Comparison of ENCODE assay signal across 22 cellular contexts in genomic region chr7:27132214-27132613, GRCh38. TPM values are rescaled to one million over a fixed set of nuclear protein-coding genes. Genes with fewer than 3 reads are reported as not detected.
DNase-seq lines count a peak whose midpoint lies in the region; ATAC-seq, FAIRE-seq and TF ChIP-seq lines count a peak whose summit lies in the region.
"Had no signal": no experiment of that assay in that cellular context is flagged by ENCODE, and none has a peak within 500 bp of the region (broad histone marks: within the 10 kb centered on the region; RNA-seq: fewer than 3 reads in every experiment).

No MANE protein-coding gene starts in this region.

- H3K4me2 ChIP-seq in endothelial cell of umbilical vein (ENCODE audit: insufficient read depth, low read length) (no peak overlapping the region), osteoblast (ENCODE audit: insufficient read depth, low read length) (no peak overlapping the region)
- H3K4me2 ChIP-seq: GM23338 had no signal

- peaks cover 70% of the 10 kb centered on the region for H3K4me1 ChIP-seq in endothelial cell of umbilical vein (ENCODE audit: control insufficient read depth, extremely low read depth, insufficient read depth, low read length)
- peaks cover 46% of the 10 kb centered on the region for H3K4me1 ChIP-seq in osteoblast (ENCODE audit: insufficient read depth, low read length)

- H4K20me1 ChIP-seq in endothelial cell of umbilical vein (replicated peaks; ENCODE audit: control insufficient read depth, extremely low read depth, insufficient read depth, low read length) (no peaks in the 10 kb centered on the region), osteoblast (ENCODE audit: insufficient read depth, low read length) (peaks cover 10% of the 10 kb centered on the region)

- ATAC-seq in natural killer cell (no peak), GM21367 (IDR thresholded peaks at IDR 0.05; ENCODE audit: unreplicated experiment) (no peak)
- ATAC-seq in natural killer cell treated with Interleukin-12 subunit alpha and Interleukin-12 subunit beta and Interleukin-15 and Interleukin-18, amount 100 ng/mL, for 72 hours, result no peak
- ATAC-seq: GM12878, GM23338, PC-3 had no signal

- H2AFZ ChIP-seq in endothelial cell of umbilical vein (ENCODE audit: low read depth, low read length), result no peak overlapping the region
- H2AFZ ChIP-seq in osteoblast (ENCODE audit: low read length), result no peak overlapping the region
- H2AFZ ChIP-seq: GM23338 had no signal

- peak overlapping the region; percentile 47 for H3K4me3 Mint-ChIP-seq in natural killer cell
- H3K4me3 Mint-ChIP-seq in natural killer cell treated with Interleukin-12 subunit alpha and Interleukin-12 subunit beta and Interleukin-15 and Interleukin-18, amount 100 ng/mL, for 72 hours, result no peak overlapping the region

- no peak for TF ChIP-seq POLR2A in endothelial cell of umbilical vein (IDR thresholded peaks at IDR 0.05; ENCODE audit: low read depth, low read length)

- POLR2A ChIA-PET in endothelial cell of umbilical vein (lab: Charles Lee), result interaction anchor here (0.7 to 1.3 kb wide), 2 partner anchors 268 to 443 kb away, joined by 3 to 4 read pairs; partner anchors contain the start of gene SKAP2

- H3K27me3 Mint-ChIP-seq in natural killer cell (ENCODE audit: low read depth in 2 of 2), result peaks cover 32 to 37% of the 10 kb centered on the region in 2 donors
- peaks cover 29 to 64% of the 10 kb centered on the region in 2 donors for H3K27me3 Mint-ChIP-seq in natural killer cell treated with Interleukin-12 subunit alpha and Interleukin-12 subunit beta and Interleukin-15 and Interleukin-18, amount 100 ng/mL, for 72 hours

- BruUV-seq in endothelial cell of umbilical vein (replicated peaks; lab: Mats Ljungman, UMichigan), result no TSS peak

- dilution Hi-C loops in endothelial cell of umbilical vein (cut with MboI; ENCODE audit: extremely low pct_ligation_motif_present, low sequenced_read_pairs), result no loop called here

- H3K9me3 ChIP-seq in endothelial cell of umbilical vein (replicated peaks; ENCODE audit: control insufficient read depth, insufficient read depth, low read length) (no peaks in the 10 kb centered on the region), osteoblast (ENCODE audit: low read depth, low read length) (no peaks in the 10 kb centered on the region)

- FAIRE-seq in endothelial cell of umbilical vein (lab: Jason Lieb, UNC), result no peak
- FAIRE-seq: A204.1, GM12878 had no signal

- H3K9me3 Mint-ChIP-seq in natural killer cell, result no peaks in the 10 kb centered on the region
- H3K9me3 Mint-ChIP-seq in natural killer cell treated with Interleukin-12 subunit alpha and Interleukin-12 subunit beta and Interleukin-15 and Interleukin-18, amount 100 ng/mL, for 72 hours, result no peaks in the 10 kb centered on the region
- H3K9me3 Mint-ChIP-seq: GM23338, HFFc6 had no signal

- H3K4me1 Mint-ChIP-seq in natural killer cell, result no peaks in the 10 kb centered on the region
- peaks cover 24 to 28% of the 10 kb centered on the region in 2 donors for H3K4me1 Mint-ChIP-seq in natural killer cell treated with Interleukin-12 subunit alpha and Interleukin-12 subunit beta and Interleukin-15 and Interleukin-18, amount 100 ng/mL, for 72 hours (ENCODE audit: low read depth in 2 of 2)
- H3K4me1 Mint-ChIP-seq: GM23338 had no signal

- H3K9ac ChIP-seq in endothelial cell of umbilical vein (replicated peaks; ENCODE audit: extremely low read depth, insufficient read depth, low read length), result no peak overlapping the region

- no peaks in the 10 kb centered on the region for H3K9me1 ChIP-seq in endothelial cell of umbilical vein (replicated peaks; ENCODE audit: control insufficient read depth, extremely low read depth, insufficient read depth, low read length)

- CTCF ChIA-PET in endothelial cell of umbilical vein (lab: Charles Lee), result interaction anchor here (1.6 to 2.7 kb wide), 11 partner anchors 9 to 450 kb away, joined by 3 to 16 read pairs (median 8); no protein-coding TSS in a partner anchor

- DNase-seq in natural killer cell (no peak), endothelial cell of umbilical vein (ENCODE audit: low read depth, low spot score) (peak; percentile 5), osteoblast (ENCODE audit: insufficient read length, low spot score, missing footprints) (peak; percentile 74), NCI-H524 treated with DMSO at 0.1 percent for 48 hours (lab: John Stamatoyannopoulos, UW) (no peak), HuH-7.5 (ENCODE audit: low spot score) (no peak)
- DNase-seq in natural killer cell treated with Interleukin-12 subunit alpha and Interleukin-12 subunit beta and Interleukin-15 and Interleukin-18, amount 100 ng/mL, for 72 hours (ENCODE audit: low spot score), result no peak
- no peak for DNase-seq in activated CD4-positive, alpha-beta T cell treated with anti-CD3 and anti-CD28 coated beads, Interleukin-2, amount 50 U/mL, for 1 hour
- DNase-seq: C1 segment of cervical spinal cord, DMS53, HFFc6, KBM-7, NCI-H1048, NCI-H1694, NCI-H2107, NCI-H226, NCI-H69, PC-3 had no signal

- no peak overlapping the region for H3K27ac ChIP-seq in endothelial cell of umbilical vein (ENCODE audit: insufficient read depth, low read depth, low read length)
- no peak overlapping the region for H3K27ac ChIP-seq in osteoblast (ENCODE audit: low read depth, low read length)
- H3K27ac ChIP-seq: HL-60 had no signal

- no peak overlapping the region for H3K27ac Mint-ChIP-seq in natural killer cell
- H3K27ac Mint-ChIP-seq in natural killer cell treated with Interleukin-12 subunit alpha and Interleukin-12 subunit beta and Interleukin-15 and Interleukin-18, amount 100 ng/mL, for 72 hours, result no peak overlapping the region
- H3K27ac Mint-ChIP-seq: GM23338, HFFc6 had no signal

- H3K79me2 ChIP-seq in endothelial cell of umbilical vein (ENCODE audit: control insufficient read depth, insufficient read depth, low read length) (peaks cover 74% of the 10 kb centered on the region), osteoblast (ENCODE audit: insufficient read depth, low read length) (peaks cover 49% of the 10 kb centered on the region)

- no peaks in the 10 kb centered on the region for H3K36me3 Mint-ChIP-seq in natural killer cell
- H3K36me3 Mint-ChIP-seq in natural killer cell treated with Interleukin-12 subunit alpha and Interleukin-12 subunit beta and Interleukin-15 and Interleukin-18, amount 100 ng/mL, for 72 hours, result no peaks in the 10 kb centered on the region

- intact Hi-C loops in natural killer cell (cut with micrococcal nuclease), result no loop called here
- intact Hi-C loops in endothelial cell of umbilical vein (cut with micrococcal nuclease), result no loop called here

- no peaks in the 10 kb centered on the region for H3K27me3 ChIP-seq in endothelial cell of umbilical vein (ENCODE audit: control insufficient read depth in 2 of 2, insufficient read depth in 2 of 2, low read length in 2 of 2)
- H3K27me3 ChIP-seq in osteoblast (ENCODE audit: insufficient read depth, low read length), result no peaks in the 10 kb centered on the region

- TF ChIP-seq CTCF in natural killer cell (IDR thresholded peaks at IDR 0.05) (no peak), endothelial cell of umbilical vein (IDR thresholded peaks at IDR 0.05; ENCODE audit: extremely low read depth in 1 of 2, insufficient read depth in 1 of 2, low read depth in 1 of 2, low read length in 2 of 2) (no peak), osteoblast (IDR thresholded peaks at IDR 0.05; ENCODE audit: extremely low read depth, low read depth, low read length) (no peak)

- no peak overlapping the region for H3K4me3 ChIP-seq in endothelial cell of umbilical vein (replicated peaks in 1 of 3; ENCODE audit: insufficient read depth in 1 of 3, low read depth in 1 of 3, low read length in 3 of 3)
- no peak overlapping the region for H3K4me3 ChIP-seq in osteoblast (ENCODE audit: insufficient read depth, low read length)
- H3K4me3 ChIP-seq: GM12878 had no signal

- H3K36me3 ChIP-seq in endothelial cell of umbilical vein (ENCODE audit: control insufficient read depth in 2 of 2, extremely low read depth in 1 of 2, insufficient read depth in 2 of 2, low read length in 2 of 2) (peaks cover 0 to 11% of the 10 kb centered on the region in 2 experiments), osteoblast (ENCODE audit: insufficient read depth, low read length) (no peaks in the 10 kb centered on the region)

RNA-seq across cellular contexts. Expression of gene HOXA4, which starts 1.7 kb away (rescaled TPM):
- total RNA-seq in natural killer cell (1 to 10 TPM in 1 of 3 donors, under 1 TPM in 2; 0.52 to 2.1 (median 0.63) TPM), endothelial cell of umbilical vein (7.5 and 8.1 TPM in 2 replicates), osteoblast (0.72 and 1.2 TPM in 2 replicates)
- under 1 TPM in 1 of 2 donors, not detected in 1; 0.55 TPM for total RNA-seq in natural killer cell treated with Interleukin-12 subunit alpha and Interleukin-12 subunit beta and Interleukin-15 and Interleukin-18, amount 100 ng/mL, for 72 hours
- 4.9 and 5.8 TPM in 2 replicates for polyA plus RNA-seq in endothelial cell of umbilical vein
- polyA plus RNA-seq in endothelial cell of umbilical vein (2011; cell fraction: cytosol; rRNA removed), result 5.1 and 5.7 TPM in 2 replicates
- 16.7 and 22.7 TPM in 2 replicates for polyA plus RNA-seq in endothelial cell of umbilical vein (2011; cell fraction: nucleus; rRNA removed)
- polyA plus RNA-seq in endothelial cell of umbilical vein (2012), result 10.9 and 15.8 TPM in 2 replicates
- 2.7 TPM in 2 replicates for polyA minus RNA-seq in endothelial cell of umbilical vein
- polyA minus RNA-seq in endothelial cell of umbilical vein (2011; cell fraction: cytosol; rRNA and poly(A)+ RNA removed), result not detected
- polyA minus RNA-seq in endothelial cell of umbilical vein (2011; cell fraction: nucleus; rRNA and poly(A)+ RNA removed), result 6.6 and 7.0 TPM in 2 replicates
- total RNA-seq: GM12878, GM23338 had no signal
- polyA plus RNA-seq: GM23338 had no signal

RNA-seq across cellular contexts. Expression of gene HOXA5, which starts 11.3 kb away (rescaled TPM):
- total RNA-seq in natural killer cell (10 to 100 TPM in 1 of 3 donors, under 1 TPM in 2; 0.29 to 13.0 (median 0.52) TPM), endothelial cell of umbilical vein (18.8 and 21.4 TPM in 2 replicates), osteoblast (3.2 and 5.8 TPM in 2 replicates)
- total RNA-seq in natural killer cell treated with Interleukin-12 subunit alpha and Interleukin-12 subunit beta and Interleukin-15 and Interleukin-18, amount 100 ng/mL, for 72 hours, result under 1 TPM; 0.33 to 0.64 TPM
- polyA plus RNA-seq in endothelial cell of umbilical vein, result 18.6 and 22.1 TPM in 2 replicates
- 15.7 and 18.5 TPM in 2 replicates for polyA plus RNA-seq in endothelial cell of umbilical vein (2011; cell fraction: cytosol; rRNA removed)
- 29.1 and 32.2 TPM in 2 replicates for polyA plus RNA-seq in endothelial cell of umbilical vein (2011; cell fraction: nucleus; rRNA removed)
- 19.5 and 28.4 TPM in 2 replicates for polyA plus RNA-seq in endothelial cell of umbilical vein (2012)
- 12.0 and 16.8 TPM in 2 replicates for polyA minus RNA-seq in endothelial cell of umbilical vein
- 1.3 TPM for polyA minus RNA-seq in endothelial cell of umbilical vein (2011; cell fraction: cytosol; rRNA and poly(A)+ RNA removed)
- 10.0 and 11.6 TPM in 2 replicates for polyA minus RNA-seq in endothelial cell of umbilical vein (2011; cell fraction: nucleus; rRNA and poly(A)+ RNA removed)
- total RNA-seq: GM23338 had no signal
- polyA plus RNA-seq: GM23338 had no signal

RNA-seq across cellular contexts. Expression of gene HOXA6, which starts 15.4 kb away (rescaled TPM):
- total RNA-seq in natural killer cell (under 1 TPM; 0.28 to 0.65 (median 0.43) TPM), endothelial cell of umbilical vein (17.9 and 20.7 TPM in 2 replicates), osteoblast (5.0 and 7.6 TPM in 2 replicates)
- total RNA-seq in natural killer cell treated with Interleukin-12 subunit alpha and Interleukin-12 subunit beta and Interleukin-15 and Interleukin-18, amount 100 ng/mL, for 72 hours, result under 1 TPM in 1 of 2 donors, not detected in 1; 0.81 TPM
- polyA plus RNA-seq in endothelial cell of umbilical vein, result 7.8 and 10.0 TPM in 2 replicates
- 5.0 and 6.7 TPM in 2 replicates for polyA plus RNA-seq in endothelial cell of umbilical vein (2011; cell fraction: cytosol; rRNA removed)
- 15.6 and 19.9 TPM in 2 replicates for polyA plus RNA-seq in endothelial cell of umbilical vein (2011; cell fraction: nucleus; rRNA removed)
- polyA plus RNA-seq in endothelial cell of umbilical vein (2012), result 6.1 and 6.2 TPM in 2 replicates
- polyA minus RNA-seq in endothelial cell of umbilical vein, result 6.1 and 6.7 TPM in 2 replicates
- not detected for polyA minus RNA-seq in endothelial cell of umbilical vein (2011; cell fraction: cytosol; rRNA and poly(A)+ RNA removed)
- 8.4 and 18.0 TPM in 2 replicates for polyA minus RNA-seq in endothelial cell of umbilical vein (2011; cell fraction: nucleus; rRNA and poly(A)+ RNA removed)
- total RNA-seq: GM12878, GM23338 had no signal
- polyA plus RNA-seq: GM23338 had no signal

RNA-seq across cellular contexts. Expression of gene HOXA3, which starts 20.2 kb away (rescaled TPM):
- total RNA-seq in natural killer cell, result under 1 TPM; 0.32 to 0.78 (median 0.35) TPM
- total RNA-seq in natural killer cell treated with Interleukin-12 subunit alpha and Interleukin-12 subunit beta and Interleukin-15 and Interleukin-18, amount 100 ng/mL, for 72 hours, result not detected
- total RNA-seq in endothelial cell of umbilical vein, result 12.0 and 14.0 TPM in 2 replicates
- 4.2 and 4.7 TPM in 2 replicates for polyA plus RNA-seq in endothelial cell of umbilical vein
- polyA plus RNA-seq in endothelial cell of umbilical vein (2011; cell fraction: cytosol; rRNA removed), result 1.5 and 2.4 TPM in 2 replicates
- polyA plus RNA-seq in endothelial cell of umbilical vein (2011; cell fraction: nucleus; rRNA removed), result 14.0 and 14.1 TPM in 2 replicates
- 4.6 and 5.6 TPM in 2 replicates for polyA plus RNA-seq in endothelial cell of umbilical vein (2012)
- 1.6 and 2.0 TPM in 2 replicates for polyA minus RNA-seq in endothelial cell of umbilical vein
- polyA minus RNA-seq in endothelial cell of umbilical vein (2011; cell fraction: cytosol; rRNA and poly(A)+ RNA removed), result not detected
- polyA minus RNA-seq in endothelial cell of umbilical vein (2011; cell fraction: nucleus; rRNA and poly(A)+ RNA removed), result 7.1 and 20.1 TPM in 2 replicates
- total RNA-seq in osteoblast, result 3.5 and 4.0 TPM in 2 replicates
- total RNA-seq: GM12878, GM23338 had no signal
- polyA plus RNA-seq: GM23338 had no signal

RNA-seq across cellular contexts. Expression of gene HOXA7, which starts 24.3 kb away (rescaled TPM):
- not detected for total RNA-seq in natural killer cell
- total RNA-seq in natural killer cell treated with Interleukin-12 subunit alpha and Interleukin-12 subunit beta and Interleukin-15 and Interleukin-18, amount 100 ng/mL, for 72 hours, result under 1 TPM in 1 of 2 donors, not detected in 1; 0.20 TPM
- total RNA-seq in endothelial cell of umbilical vein, result 15.6 and 18.5 TPM in 2 replicates
- polyA plus RNA-seq in endothelial cell of umbilical vein, result 16.9 and 18.1 TPM in 2 replicates
- 13.0 and 13.8 TPM in 2 replicates for polyA plus RNA-seq in endothelial cell of umbilical vein (2011; cell fraction: cytosol; rRNA removed)
- polyA plus RNA-seq in endothelial cell of umbilical vein (2011; cell fraction: nucleus; rRNA removed), result 5.6 and 8.3 TPM in 2 replicates
- 13.9 and 16.0 TPM in 2 replicates for polyA plus RNA-seq in endothelial cell of umbilical vein (2012)
- 8.6 and 9.4 TPM in 2 replicates for polyA minus RNA-seq in endothelial cell of umbilical vein
- polyA minus RNA-seq in endothelial cell of umbilical vein (2011; cell fraction: cytosol; rRNA and poly(A)+ RNA removed), result 5.9 TPM
- 3.8 and 4.1 TPM in 2 replicates for polyA minus RNA-seq in endothelial cell of umbilical vein (2011; cell fraction: nucleus; rRNA and poly(A)+ RNA removed)
- total RNA-seq in osteoblast, result 3.6 and 4.4 TPM in 2 replicates
- total RNA-seq: GM12878, GM23338 had no signal
- polyA plus RNA-seq: GM12878 had no signal

Comparison
In these comparisons a context has a peak if more than half of its experiments do, and no peak if none do; other contexts are left out.
1. DNase-seq: peak in endothelial cell of umbilical vein (single experiment) and osteoblast (single experiment); none in natural killer cell (single experiment), natural killer cell treated with Interleukin-12 subunit alpha and Interleukin-12 subunit beta and Interleukin-15 and Interleukin-18, amount 100 ng/mL, for 72 hours (single experiment), NCI-H524 treated with DMSO at 0.1 percent for 48 hours (single experiment), HuH-7.5 (single experiment) and activated CD4-positive, alpha-beta T cell treated with anti-CD3 and anti-CD28 coated beads, Interleukin-2, amount 50 U/mL, for 1 hour (single experiment).